ENCODE assay signal across 8 cellular contexts in genomic region chr15:30697315-30697685, GRCh38.
DNase-seq lines count a peak whose midpoint lies in the region; ATAC-seq lines count a peak whose summit lies in the region.
"Not testable (repeated sequence)": the region's sequence is repeated elsewhere in the genome, so short reads cannot be mapped to it uniquely, and the experiment has no call there.

No MANE protein-coding gene starts in this region.

- H3K4me3 ChIP-seq in naive thymus-derived CD4-positive, alpha-beta T cell (ENCODE audit: low read length): not testable (repeated sequence)

- H3K27ac ChIP-seq in naive thymus-derived CD4-positive, alpha-beta T cell (ENCODE audit: low read depth, low read length): not testable (repeated sequence)

- intact Hi-C loops in activated CD4-positive, alpha-beta T cell treated with anti-CD3 and anti-CD28 coated beads, Interleukin-2, amount 10 ng/mL, durations not matched to agents 24 days and 14 days (cut with micrococcal nuclease); naive thymus-derived CD4-positive, alpha-beta T cell (cut with micrococcal nuclease): not testable (repeated sequence)

- H3K36me3 Mint-ChIP-seq in activated CD4-positive, alpha-beta T cell treated with anti-CD3 and anti-CD28 coated beads, Interleukin-2, amount 10 ng/mL, durations not matched to agents 24 days and 14 days (ENCODE audit: low read depth); naive thymus-derived CD4-positive, alpha-beta T cell: not testable (repeated sequence)

- H3K4me1 Mint-ChIP-seq in activated CD4-positive, alpha-beta T cell treated with anti-CD3 and anti-CD28 coated beads, Interleukin-2, amount 10 ng/mL, durations not matched to agents 24 days and 14 days; naive thymus-derived CD4-positive, alpha-beta T cell: not testable (repeated sequence)

- not testable (repeated sequence) for H3K9me3 Mint-ChIP-seq in activated CD4-positive, alpha-beta T cell treated with anti-CD3 and anti-CD28 coated beads, Interleukin-2, amount 10 ng/mL, durations not matched to agents 24 days and 14 days; naive thymus-derived CD4-positive, alpha-beta T cell

- H3K4me3 Mint-ChIP-seq in activated CD4-positive, alpha-beta T cell treated with anti-CD3 and anti-CD28 coated beads, Interleukin-2, amount 10 ng/mL, durations not matched to agents 24 days and 14 days; naive thymus-derived CD4-positive, alpha-beta T cell: not testable (repeated sequence)

- not testable (repeated sequence) for H3K9me3 ChIP-seq in naive thymus-derived CD4-positive, alpha-beta T cell (ENCODE audit: control insufficient read depth in 2 of 3, low read length in 3 of 3)

- ATAC-seq in GM18498 (IDR thresholded peaks at IDR 0.05; ENCODE audit: unreplicated experiment) (peak; percentile 68), GM19035 (IDR thresholded peaks at IDR 0.05; ENCODE audit: unreplicated experiment) (peak; percentile 65), GM21447 (IDR thresholded peaks at IDR 0.05; ENCODE audit: unreplicated experiment) (peak; percentile 73), HG02798 (IDR thresholded peaks at IDR 0.05; ENCODE audit: poor library complexity, unreplicated experiment) (peak; percentile 65), HG03103 (IDR thresholded peaks at IDR 0.05; ENCODE audit: low read depth, unreplicated experiment) (peak; percentile 44), HG03558 (IDR thresholded peaks at IDR 0.05; ENCODE audit: extremely low read depth, unreplicated experiment) (peak; percentile 37)
- ATAC-seq in naive thymus-derived CD4-positive, alpha-beta T cell: peak; percentile 82

- H3K27me3 ChIP-seq in naive thymus-derived CD4-positive, alpha-beta T cell (ENCODE audit: control insufficient read depth in 2 of 2, insufficient read depth in 2 of 2, low read length in 2 of 2): not testable (repeated sequence)

- CTCF ChIA-PET in naive thymus-derived CD4-positive, alpha-beta T cell (lab: Charles Lee): not testable (repeated sequence)

- POLR2A ChIA-PET in naive thymus-derived CD4-positive, alpha-beta T cell (lab: Charles Lee): not testable (repeated sequence)

- not testable (repeated sequence) for H3K4me1 ChIP-seq in naive thymus-derived CD4-positive, alpha-beta T cell (ENCODE audit: control insufficient read depth in 2 of 2, insufficient read depth in 2 of 2, low read length in 2 of 2)

- not testable (repeated sequence) for H3K27ac Mint-ChIP-seq in activated CD4-positive, alpha-beta T cell treated with anti-CD3 and anti-CD28 coated beads, Interleukin-2, amount 10 ng/mL, durations not matched to agents 24 days and 14 days; naive thymus-derived CD4-positive, alpha-beta T cell

- peak; percentile 67 for DNase-seq in activated CD4-positive, alpha-beta T cell treated with anti-CD3 and anti-CD28 coated beads, Interleukin-2, amount 10 ng/mL, durations not matched to agents 24 days and 14 days
- peak in 6 of 9 donors; percentile 10 to 39 (median 27) for DNase-seq in naive thymus-derived CD4-positive, alpha-beta T cell

- H3K27me3 Mint-ChIP-seq in activated CD4-positive, alpha-beta T cell treated with anti-CD3 and anti-CD28 coated beads, Interleukin-2, amount 10 ng/mL, durations not matched to agents 24 days and 14 days; naive thymus-derived CD4-positive, alpha-beta T cell: not testable (repeated sequence)

- H3K36me3 ChIP-seq in naive thymus-derived CD4-positive, alpha-beta T cell (ENCODE audit: control insufficient read depth in 2 of 3, insufficient read depth in 3 of 3, low read length in 3 of 3): not testable (repeated sequence)
